ENCODE assay signal across 9 cellular contexts in the genomic region with DNA sequence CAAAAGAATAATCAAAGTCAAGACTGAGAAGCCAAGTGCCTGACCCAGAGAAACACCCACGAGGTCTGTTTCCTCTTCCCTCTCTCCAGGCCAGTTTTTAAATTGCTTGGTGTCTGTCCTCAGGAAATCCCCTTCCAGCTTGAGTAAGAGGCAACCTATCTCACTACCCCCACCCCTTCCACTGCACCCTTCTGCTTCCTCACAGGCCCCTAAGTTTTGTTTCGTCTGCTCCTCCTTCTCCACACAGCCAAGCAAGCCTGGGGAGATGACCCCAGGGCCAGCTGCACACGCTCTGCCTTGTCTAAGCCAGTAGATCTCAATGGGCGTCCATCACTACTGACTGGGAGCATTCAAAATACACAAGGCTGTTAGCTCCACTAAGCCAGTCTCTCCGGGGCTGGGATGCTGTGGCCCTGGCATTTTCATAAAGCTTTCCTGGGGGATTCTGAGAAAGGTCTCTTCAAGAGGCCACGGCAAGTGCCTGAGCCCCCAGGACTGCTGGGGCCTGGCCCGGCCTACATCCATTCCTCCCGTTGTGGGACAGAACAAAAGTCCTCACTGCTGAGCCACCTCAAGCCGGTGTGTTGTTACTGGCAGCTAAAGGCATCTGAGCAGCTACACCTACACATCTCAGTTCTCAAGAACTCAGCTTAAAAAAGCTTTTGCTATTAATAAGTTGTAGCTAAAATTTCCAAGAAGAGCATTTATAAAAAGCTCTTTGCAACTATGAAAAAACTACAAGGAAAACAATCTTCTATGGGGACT. TPM values are rescaled to one million over a fixed set of nuclear protein-coding genes. Genes with fewer than 3 reads are reported as not detected.
DNase-seq lines count a peak whose midpoint lies in the region; ATAC-seq and TF ChIP-seq lines count a peak whose summit lies in the region.
"Had no signal": no experiment of that assay in that cellular context is flagged by ENCODE, and none has a peak within 500 bp of the region (broad histone marks: within the 10 kb centered on the region; RNA-seq: fewer than 3 reads in every experiment).

No MANE protein-coding gene starts in this region.

- peaks cover 63% of the 10 kb centered on the region for H3K36me3 Mint-ChIP-seq in activated naive CD4-positive, alpha-beta T cell treated with anti-CD3 and anti-CD28 coated beads, Interleukin-2, amount 10 ng/mL, durations not matched to agents 7 days and 5 days
- peaks cover 10 to 14% of the 10 kb centered on the region in 2 donors for H3K36me3 Mint-ChIP-seq in naive B cell

- no peak overlapping the region for H3K4me3 Mint-ChIP-seq in activated naive CD4-positive, alpha-beta T cell treated with anti-CD3 and anti-CD28 coated beads, Interleukin-2, amount 10 ng/mL, durations not matched to agents 7 days and 5 days
- peak overlapping the region; percentile 1 to 75 (median 56) for H3K4me3 Mint-ChIP-seq in naive B cell

- no peaks in the 10 kb centered on the region for H3K9me3 Mint-ChIP-seq in activated naive CD4-positive, alpha-beta T cell treated with anti-CD3 and anti-CD28 coated beads, Interleukin-2, amount 10 ng/mL, durations not matched to agents 7 days and 5 days
- peaks cover 0 to under 1% (median 0%) of the 10 kb centered on the region in 7 donors for H3K9me3 Mint-ChIP-seq in naive B cell

- DNase-seq in GDM1 (lab: John Stamatoyannopoulos, UW) (peak; percentile 16), naive B cell (peak; percentile 42), NCI-H1417 (lab: John Stamatoyannopoulos, UW) (no peak), NAMALWA (ENCODE audit: low spot score) (no peak), NCI-H2029 (lab: John Stamatoyannopoulos, UW) (no peak), lower leg skin (ENCODE audit: low spot score in 2 of 2) (no peak)
- DNase-seq in activated naive CD4-positive, alpha-beta T cell treated with anti-CD3 and anti-CD28 coated beads, Interleukin-2, amount 10 ng/mL, durations not matched to agents 7 days and 5 days, result no peak

- H3K4me1 Mint-ChIP-seq in activated naive CD4-positive, alpha-beta T cell treated with anti-CD3 and anti-CD28 coated beads, Interleukin-2, amount 10 ng/mL, durations not matched to agents 7 days and 5 days, result peaks cover 30% of the 10 kb centered on the region
- peaks cover 33 to 72% (median 47%) of the 10 kb centered on the region in 3 donors for H3K4me1 Mint-ChIP-seq in naive B cell

- peak overlapping the region; percentile 53 for H3K27ac Mint-ChIP-seq in activated naive CD4-positive, alpha-beta T cell treated with anti-CD3 and anti-CD28 coated beads, Interleukin-2, amount 10 ng/mL, durations not matched to agents 7 days and 5 days
- peak overlapping the region; percentile 75 to 96 (median 92) for H3K27ac Mint-ChIP-seq in naive B cell

- H3K4me3 ChIP-seq in lower leg skin (ENCODE audit: low read depth, poor library complexity, severe bottlenecking), result no peak overlapping the region
- H3K4me3 ChIP-seq: body of pancreas had no signal

- ATAC-seq in HG02885 (IDR thresholded peaks at IDR 0.05; ENCODE audit: poor library complexity, unreplicated experiment) (peak; percentile 37), naive B cell (ENCODE audit: low read depth in 2 of 2) (peak; percentile 89)
- ATAC-seq: body of pancreas had no signal

- no peak for TF ChIP-seq POLR2A in lower leg skin (IDR thresholded peaks at IDR 0.05)

- CTCF ChIA-PET in activated naive CD4-positive, alpha-beta T cell treated with anti-CD3 and anti-CD28 coated beads, Interleukin-2, amount 10 ng/mL, durations not matched to agents 7 days and 5 days (lab: Charles Lee), result interaction anchor here (0.8 to 1.8 kb wide), 2 partner anchors 17 kb away, joined by 4 read pairs; no protein-coding TSS in a partner anchor

- 57 to 64% methylated on average over 9 of the region's 9 CpGs for WGBS in lower leg skin, 2 donors

- TF ChIP-seq CTCF in lower leg skin (IDR thresholded peaks at IDR 0.05), result no peak

- no peaks in the 10 kb centered on the region for H3K27me3 Mint-ChIP-seq in activated naive CD4-positive, alpha-beta T cell treated with anti-CD3 and anti-CD28 coated beads, Interleukin-2, amount 10 ng/mL, durations not matched to agents 7 days and 5 days
- H3K27me3 Mint-ChIP-seq in naive B cell, result no peaks in the 10 kb centered on the region

- intact Hi-C loops in lower leg skin (cut with DNase I; ENCODE audit: low total_unique reads), result no loop called here

RNA-seq across cellular contexts. Expression of a gene that starts 14.9 kb away (rescaled TPM):
- 1 to 10 TPM in 1 of 6 donors, under 1 TPM in 1, not detected in 4; 0.66 to 1.2 TPM for polyA plus RNA-seq in naive B cell (ENCODE audit: low read depth in 6 of 6)
- under 1 TPM in 1 of 4 donors, not detected in 3; 0.42 TPM for total RNA-seq in lower leg skin

RNA-seq across cellular contexts. Expression of a gene that starts 17.4 kb away (rescaled TPM):
- under 1 TPM in 5 of 6 donors, not detected in 1; 0.49 to 0.99 (median 0.71) TPM for polyA plus RNA-seq in naive B cell (ENCODE audit: low read depth in 6 of 6)
- total RNA-seq in lower leg skin, result 1 to 10 TPM; 5.0 to 10.0 (median 6.8) TPM

RNA-seq across cellular contexts. Expression of a gene that starts 17.7 kb away (rescaled TPM):
- 10 to 100 TPM; 30.3 to 59.2 (median 51.3) TPM for polyA plus RNA-seq in naive B cell (ENCODE audit: low read depth in 6 of 6)
- 10 to 100 TPM; 36.4 to 45.5 (median 41.1) TPM for total RNA-seq in lower leg skin

RNA-seq across cellular contexts. Expression of a gene that starts 34.1 kb away (rescaled TPM):
- 10 to 100 TPM; 10.5 to 20.6 (median 12.3) TPM for polyA plus RNA-seq in naive B cell (ENCODE audit: low read depth in 6 of 6)
- total RNA-seq in lower leg skin, result 10 to 100 TPM; 56.4 to 93.4 (median 59.8) TPM

RNA-seq across cellular contexts. Expression of a gene that starts 34.4 kb away (rescaled TPM):
- polyA plus RNA-seq in naive B cell (ENCODE audit: low read depth in 6 of 6), result 1 to 10 TPM; 1.5 to 6.0 (median 3.2) TPM
- total RNA-seq in lower leg skin, result 10 to 100 TPM; 15.3 to 28.9 (median 23.8) TPM

Comparison
In these comparisons a context has a peak if more than half of its experiments do, and no peak if none do; other contexts are left out.
1. DNase-seq: peak in GDM1 (single experiment) and naive B cell (single experiment); none in activated naive CD4-positive, alpha-beta T cell treated with anti-CD3 and anti-CD28 coated beads, Interleukin-2, amount 10 ng/mL, durations not matched to agents 7 days and 5 days (single experiment), NCI-H1417 (0 of 3), NAMALWA (single experiment), NCI-H2029 (single experiment) and lower leg skin (0 of 2).